In the genomic region with DNA sequence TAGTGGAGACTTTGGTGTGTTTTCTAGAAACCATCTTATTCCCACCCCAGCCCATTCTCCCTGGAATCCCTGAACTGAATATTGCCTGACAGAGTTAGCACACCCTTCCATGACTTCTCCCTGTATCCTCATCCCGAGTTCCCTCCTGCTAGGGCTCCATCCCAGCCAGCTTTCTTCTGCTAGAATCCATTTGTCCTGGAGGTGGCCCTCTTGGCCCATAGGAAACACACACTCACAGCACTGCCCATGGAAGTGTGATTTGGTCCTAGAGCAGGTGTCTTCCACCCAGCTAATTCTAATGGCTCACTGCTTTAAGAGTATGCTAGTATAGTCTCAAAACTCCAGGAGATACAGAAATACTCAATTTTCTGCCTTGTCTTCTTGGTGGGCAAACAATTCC, we compare ENCODE assay signal across 32 cellular contexts. TPM values are rescaled to one million over a fixed set of nuclear protein-coding genes. Genes with fewer than 3 reads are reported as not detected.
DNase-seq lines count a peak whose midpoint lies in the region; ATAC-seq and TF ChIP-seq lines count a peak whose summit lies in the region.
"Had no signal": no experiment of that assay in that cellular context is flagged by ENCODE, and none has a peak within 500 bp of the region (broad histone marks: within the 10 kb centered on the region; RNA-seq: fewer than 3 reads in every experiment).

No MANE protein-coding gene starts in this region.

- H3K36me3 Mint-ChIP-seq in activated CD8-positive, alpha-beta memory T cell treated with anti-CD3 and anti-CD28 coated beads, Interleukin-2, amount 10 ng/mL, durations not matched to agents 7 days and 5 days: no peaks in the 10 kb centered on the region
- H3K36me3 Mint-ChIP-seq: activated naive CD4-positive, alpha-beta T cell treated with anti-CD3 and anti-CD28 coated beads, Interleukin-2, amount 50 U/mL, for 24 hours; natural killer cell; stimulated activated memory B cell treated with anti-CD40 and anti-IgM and Interleukin-4, amounts not matched to agents 10 μg/mL and 1 μg/mL and 100 μg/mL, for 72 hours; T-cell had no signal

- H3K4me1 Mint-ChIP-seq in activated CD8-positive, alpha-beta memory T cell treated with anti-CD3 and anti-CD28 coated beads, Interleukin-2, amount 10 ng/mL, durations not matched to agents 7 days and 5 days: peaks cover 1% of the 10 kb centered on the region
- H3K4me1 Mint-ChIP-seq: activated naive CD4-positive, alpha-beta T cell treated with anti-CD3 and anti-CD28 coated beads, Interleukin-2, amount 50 U/mL, for 24 hours; natural killer cell; stimulated activated memory B cell treated with anti-CD40 and anti-IgM and Interleukin-4, amounts not matched to agents 10 μg/mL and 1 μg/mL and 100 μg/mL, for 72 hours; T-cell had no signal

- no peaks in the 10 kb centered on the region for H3K36me3 ChIP-seq in left ventricle myocardium inferior
- H3K36me3 ChIP-seq: BE2C, colonic mucosa, Peyer's patch had no signal

- TF ChIP-seq CTCF in left ventricle myocardium inferior (IDR thresholded peaks at IDR 0.05; ENCODE audit: borderline replicate concordance): peak; percentile 56
- TF ChIP-seq CTCF in foreskin keratinocyte (conservative IDR thresholded peaks at IDR 0.05): peak; percentile 14

- CTCF ChIA-PET in activated CD8-positive, alpha-beta memory T cell treated with anti-CD3 and anti-CD28 coated beads, Interleukin-2, amount 10 ng/mL, durations not matched to agents 7 days and 5 days (lab: Charles Lee): no interaction called here

- no peak overlapping the region for H3K4me3 Mint-ChIP-seq in activated CD8-positive, alpha-beta memory T cell treated with anti-CD3 and anti-CD28 coated beads, Interleukin-2, amount 10 ng/mL, durations not matched to agents 7 days and 5 days
- H3K4me3 Mint-ChIP-seq: activated CD4-positive, alpha-beta T cell treated with anti-CD3 and anti-CD28 coated beads, Interleukin-2, amount 10 ng/mL, durations not matched to agents 24 days and 14 days; activated naive CD4-positive, alpha-beta T cell treated with anti-CD3 and anti-CD28 coated beads, Interleukin-2, amount 50 U/mL, for 24 hours; natural killer cell; stimulated activated memory B cell treated with anti-CD40 and anti-IgM and Interleukin-4, amounts not matched to agents 10 μg/mL and 1 μg/mL and 100 μg/mL, for 72 hours; T-cell had no signal

- no peak overlapping the region for H3K4me3 ChIP-seq in left ventricle myocardium inferior
- H3K4me3 ChIP-seq: colonic mucosa, lung, Peyer's patch had no signal

- H3K9me3 ChIP-seq in left ventricle myocardium inferior (replicated peaks): no peaks in the 10 kb centered on the region
- H3K9me3 ChIP-seq: BE2C, colonic mucosa, Peyer's patch had no signal

- H3K4me1 ChIP-seq in left ventricle myocardium inferior: no peaks in the 10 kb centered on the region
- H3K4me1 ChIP-seq in foreskin keratinocyte: no peaks in the 10 kb centered on the region
- H3K4me1 ChIP-seq: BE2C, colonic mucosa, Peyer's patch had no signal

- H3K27ac Mint-ChIP-seq in activated CD8-positive, alpha-beta memory T cell treated with anti-CD3 and anti-CD28 coated beads, Interleukin-2, amount 10 ng/mL, durations not matched to agents 7 days and 5 days: no peak overlapping the region
- H3K27ac Mint-ChIP-seq: activated CD4-positive, alpha-beta T cell treated with anti-CD3 and anti-CD28 coated beads, Interleukin-2, amount 10 ng/mL, durations not matched to agents 24 days and 14 days; activated naive CD4-positive, alpha-beta T cell treated with anti-CD3 and anti-CD28 coated beads, Interleukin-2, amount 50 U/mL, for 24 hours; natural killer cell; stimulated activated memory B cell treated with anti-CD40 and anti-IgM and Interleukin-4, amounts not matched to agents 10 μg/mL and 1 μg/mL and 100 μg/mL, for 72 hours; T-cell had no signal

- ATAC-seq in foreskin keratinocyte (no peak), HG03565 (IDR thresholded peaks at IDR 0.05; ENCODE audit: unreplicated experiment) (no peak)
- ATAC-seq in activated CD8-positive, alpha-beta memory T cell treated with anti-CD3 and anti-CD28 coated beads, Interleukin-2, amount 10 ng/mL, durations not matched to agents 7 days and 5 days: no peak
- ATAC-seq: HCT116; natural killer cell; stimulated activated memory B cell treated with anti-CD40 and anti-IgM and Interleukin-4, amounts not matched to agents 10 μg/mL and 1 μg/mL and 100 μg/mL, for 72 hours; T-cell had no signal

- H3K27ac ChIP-seq in left ventricle myocardium inferior (replicated peaks) (no peak overlapping the region), foreskin keratinocyte (no peak overlapping the region)
- H3K27ac ChIP-seq: colonic mucosa, Peyer's patch had no signal

- H3K27me3 Mint-ChIP-seq in activated CD8-positive, alpha-beta memory T cell treated with anti-CD3 and anti-CD28 coated beads, Interleukin-2, amount 10 ng/mL, durations not matched to agents 7 days and 5 days: no peaks in the 10 kb centered on the region
- H3K27me3 Mint-ChIP-seq: activated naive CD4-positive, alpha-beta T cell treated with anti-CD3 and anti-CD28 coated beads, Interleukin-2, amount 50 U/mL, for 24 hours; stimulated activated memory B cell treated with anti-CD40 and anti-IgM and Interleukin-4, amounts not matched to agents 10 μg/mL and 1 μg/mL and 100 μg/mL, for 72 hours had no signal

- no peak for DNase-seq in left ventricle myocardium inferior
- DNase-seq in cardiac septum (ENCODE audit: low spot score): no peak
- peak; percentile 2 for DNase-seq in NCI-H526 treated with DMSO at 0.1 percent for 48 hours (lab: John Stamatoyannopoulos, UW)
- DNase-seq in foreskin keratinocyte: no peak
- DNase-seq in pons (ENCODE audit: low spot score): peak; percentile 4
- DNase-seq in NCI-H774 (lab: John Stamatoyannopoulos, UW): no peak
- no peak for DNase-seq in activated CD8-positive, alpha-beta memory T cell treated with anti-CD3 and anti-CD28 coated beads, Interleukin-2, amount 10 ng/mL, durations not matched to agents 7 days and 5 days
- DNase-seq: activated CD4-positive, alpha-beta T cell treated with anti-CD3 and anti-CD28 coated beads, Interleukin-2, amount 10 ng/mL, durations not matched to agents 24 days and 14 days; activated CD8-positive, alpha-beta memory T cell treated with anti-CD3 and anti-CD28 coated beads for 24 hours; amniotic stem cell; BE2C; colonic mucosa; DMS153; effector CD8-positive, alpha-beta T cell; glutamatergic neuron; kidney glomerular epithelial cell; natural killer cell; NCI-H1048; NCI-H2029; NCI-H2227 treated with DMSO at 0.1 percent for 48 hours; Peyer's patch; T-cell; trophoblast cell had no signal

- intact Hi-C loops in left ventricle myocardium inferior (cut with micrococcal nuclease): loop anchor here (5.0 kb wide), 1 partner anchor 288 kb away; no protein-coding TSS in a partner anchor
- intact Hi-C loops in cardiac septum (cut with DNase I): loop anchor here (5.0 to 10.0 kb wide), 2 partner anchors 288 to 641 kb away; no protein-coding TSS in a partner anchor

- peaks cover 3% of the 10 kb centered on the region for H3K9me3 Mint-ChIP-seq in activated CD8-positive, alpha-beta memory T cell treated with anti-CD3 and anti-CD28 coated beads, Interleukin-2, amount 10 ng/mL, durations not matched to agents 7 days and 5 days (ENCODE audit: low read depth)
- H3K9me3 Mint-ChIP-seq: activated CD4-positive, alpha-beta T cell treated with anti-CD3 and anti-CD28 coated beads, Interleukin-2, amount 10 ng/mL, durations not matched to agents 24 days and 14 days; activated naive CD4-positive, alpha-beta T cell treated with anti-CD3 and anti-CD28 coated beads, Interleukin-2, amount 50 U/mL, for 24 hours; stimulated activated memory B cell treated with anti-CD40 and anti-IgM and Interleukin-4, amounts not matched to agents 10 μg/mL and 1 μg/mL and 100 μg/mL, for 72 hours; T-cell had no signal

- H3K27me3 ChIP-seq in left ventricle myocardium inferior (ENCODE audit: low read depth) (peaks cover 5% of the 10 kb centered on the region), foreskin keratinocyte (no peaks in the 10 kb centered on the region)
- H3K27me3 ChIP-seq: BE2C, colonic mucosa, Peyer's patch had no signal

RNA-seq across cellular contexts. Expression of a gene that starts 4.1 kb away (rescaled TPM):
- total RNA-seq in left ventricle myocardium inferior (not detected), cardiac septum (not detected), foreskin keratinocyte (not detected in 2 replicates)
- not detected in 2 replicates for polyA plus RNA-seq in foreskin keratinocyte
- not detected for total RNA-seq in activated CD8-positive, alpha-beta memory T cell treated with anti-CD3 and anti-CD28 coated beads, Interleukin-2, amount 10 ng/mL, durations not matched to agents 7 days and 5 days
- total RNA-seq: activated CD4-positive, alpha-beta T cell treated with anti-CD3 and anti-CD28 coated beads, Interleukin-2, amount 10 ng/mL, durations not matched to agents 24 days and 14 days; colonic mucosa; lung; mononuclear cell; natural killer cell; omental fat pad; Peyer's patch; subcutaneous adipose tissue; T-cell had no signal
- polyA plus RNA-seq: esophagus, lung had no signal

RNA-seq across cellular contexts. Expression of a gene that starts 14.2 kb away (rescaled TPM):
- total RNA-seq in left ventricle myocardium inferior (not detected), cardiac septum (not detected), foreskin keratinocyte (not detected in 2 replicates)
- not detected in 2 replicates for polyA plus RNA-seq in foreskin keratinocyte
- not detected for total RNA-seq in activated CD8-positive, alpha-beta memory T cell treated with anti-CD3 and anti-CD28 coated beads, Interleukin-2, amount 10 ng/mL, durations not matched to agents 7 days and 5 days
- total RNA-seq: activated CD4-positive, alpha-beta T cell treated with anti-CD3 and anti-CD28 coated beads, Interleukin-2, amount 10 ng/mL, durations not matched to agents 24 days and 14 days; colonic mucosa; lung; mononuclear cell; natural killer cell; omental fat pad; Peyer's patch; subcutaneous adipose tissue; T-cell had no signal
- polyA plus RNA-seq: esophagus, lung had no signal

RNA-seq across cellular contexts. Expression of a gene that starts 18.5 kb away (rescaled TPM):
- total RNA-seq in left ventricle myocardium inferior: not detected
- total RNA-seq in cardiac septum: not detected
- total RNA-seq in foreskin keratinocyte: not detected in 2 replicates
- not detected in 2 replicates for polyA plus RNA-seq in foreskin keratinocyte
- total RNA-seq in activated CD8-positive, alpha-beta memory T cell treated with anti-CD3 and anti-CD28 coated beads, Interleukin-2, amount 10 ng/mL, durations not matched to agents 7 days and 5 days: not detected
- total RNA-seq: activated CD4-positive, alpha-beta T cell treated with anti-CD3 and anti-CD28 coated beads, Interleukin-2, amount 10 ng/mL, durations not matched to agents 24 days and 14 days; colonic mucosa; lung; mononuclear cell; natural killer cell; omental fat pad; Peyer's patch; subcutaneous adipose tissue; T-cell had no signal
- polyA plus RNA-seq: esophagus, lung had no signal

RNA-seq across cellular contexts. Expression of a gene that starts 36.0 kb away (rescaled TPM):
- total RNA-seq in left ventricle myocardium inferior: not detected
- total RNA-seq in cardiac septum: not detected
- not detected in 2 replicates for total RNA-seq in foreskin keratinocyte
- polyA plus RNA-seq in foreskin keratinocyte: not detected in 2 replicates
- total RNA-seq in activated CD8-positive, alpha-beta memory T cell treated with anti-CD3 and anti-CD28 coated beads, Interleukin-2, amount 10 ng/mL, durations not matched to agents 7 days and 5 days: not detected
- total RNA-seq: activated CD4-positive, alpha-beta T cell treated with anti-CD3 and anti-CD28 coated beads, Interleukin-2, amount 10 ng/mL, durations not matched to agents 24 days and 14 days; colonic mucosa; lung; mononuclear cell; natural killer cell; omental fat pad; Peyer's patch; subcutaneous adipose tissue; T-cell had no signal
- polyA plus RNA-seq: esophagus, lung had no signal

RNA-seq across cellular contexts. Expression of a gene that starts 43.0 kb away (rescaled TPM):
- total RNA-seq in left ventricle myocardium inferior (not detected), cardiac septum (not detected), foreskin keratinocyte (not detected in 2 replicates)
- not detected in 2 replicates for polyA plus RNA-seq in foreskin keratinocyte
- not detected for total RNA-seq in activated CD8-positive, alpha-beta memory T cell treated with anti-CD3 and anti-CD28 coated beads, Interleukin-2, amount 10 ng/mL, durations not matched to agents 7 days and 5 days
- total RNA-seq: activated CD4-positive, alpha-beta T cell treated with anti-CD3 and anti-CD28 coated beads, Interleukin-2, amount 10 ng/mL, durations not matched to agents 24 days and 14 days; colonic mucosa; lung; mononuclear cell; natural killer cell; omental fat pad; Peyer's patch; subcutaneous adipose tissue; T-cell had no signal
- polyA plus RNA-seq: esophagus, lung had no signal

Comparison
In these comparisons a context has a peak if more than half of its experiments do, and no peak if none do; other contexts are left out.
1. DNase-seq: peak in NCI-H526 treated with DMSO at 0.1 percent for 48 hours (single experiment) and pons (single experiment); none in left ventricle myocardium inferior (single experiment), cardiac septum (single experiment), foreskin keratinocyte (0 of 2), NCI-H774 (single experiment) and activated CD8-positive, alpha-beta memory T cell treated with anti-CD3 and anti-CD28 coated beads, Interleukin-2, amount 10 ng/mL, durations not matched to agents 7 days and 5 days (single experiment).